Comparison of ENCODE assay signal across 31 cellular contexts in genomic region chr16:56204836-56205235, GRCh38. TPM values are rescaled to one million over a fixed set of nuclear protein-coding genes. Genes with fewer than 3 reads are reported as not detected.
"Had no signal": no experiment of that assay in that cellular context is flagged by ENCODE, and none has a peak within 500 bp of the region (broad histone marks: within the 10 kb centered on the region; RNA-seq: fewer than 3 reads in every experiment).

No MANE protein-coding gene starts in this region.

- H3K27me3 ChIP-seq: ascending aorta, breast epithelium, cardiac muscle cell, dorsolateral prefrontal cortex, esophagus muscularis mucosa, gastroesophageal sphincter, heart right ventricle had no signal

- H3K27ac ChIP-seq: ascending aorta, breast epithelium, cardiac muscle cell, coronary artery, esophagus muscularis mucosa, gastroesophageal sphincter, heart right ventricle had no signal

- H3K36me3 ChIP-seq: ascending aorta, breast epithelium, cardiac muscle cell, esophagus muscularis mucosa, gastroesophageal sphincter, heart right ventricle had no signal

- H3K4me1 ChIP-seq: ascending aorta, breast epithelium, gastroesophageal sphincter had no signal

- ATAC-seq: activated CD4-positive, alpha-beta T cell treated with anti-CD3 and anti-CD28 coated beads for 36 hours; activated CD8-positive, alpha-beta memory T cell treated with anti-CD3 and anti-CD28 coated beads, Interleukin-2, amount 10 ng/mL, durations not matched to agents 7 days and 5 days; activated CD8-positive, alpha-beta T cell treated with anti-CD3 and anti-CD28 coated beads, Interleukin-2, amount 10 ng/mL, durations not matched to agents 7 days and 5 days; activated naive CD4-positive, alpha-beta T cell treated with anti-CD3 and anti-CD28 coated beads, Interleukin-2, amount 50 U/mL, for 72 hours; gastroesophageal sphincter; heart right ventricle; T-helper 17 cell had no signal

- DNase-seq: activated CD4-positive, alpha-beta memory T cell treated with anti-CD3 and anti-CD28 coated beads for 36 hours; activated CD4-positive, alpha-beta T cell treated with anti-CD3 and anti-CD28 coated beads for 36 hours; activated CD4-positive, alpha-beta T cell treated with anti-CD3 and anti-CD28 coated beads, Interleukin-2, amount 10 ng/mL, durations not matched to agents 24 days and 14 days; activated CD4-positive, CD25-positive, alpha-beta regulatory T cell; activated CD4-positive, CD25-positive, alpha-beta regulatory T cell treated with anti-CD3 and anti-CD28 coated beads, Interleukin-2, amount 50 U/mL, for 72 hours; activated CD8-positive, alpha-beta memory T cell treated with anti-CD3 and anti-CD28 coated beads, Interleukin-2, amount 10 ng/mL, durations not matched to agents 7 days and 5 days; activated CD8-positive, alpha-beta memory T cell treated with anti-CD3 and anti-CD28 coated beads, Interleukin-2, amount 50 U/mL, for 4 hours; activated CD8-positive, alpha-beta T cell treated with anti-CD3 and anti-CD28 coated beads, Interleukin-2, amount 10 ng/mL, durations not matched to agents 7 days and 5 days; activated effector memory CD4-positive, alpha-beta T cell treated with anti-CD3 and anti-CD28 coated beads, Interleukin-2, amount 50 U/mL, for 16 hours; activated naive CD4-positive, alpha-beta T cell; activated naive CD4-positive, alpha-beta T cell treated with anti-CD3 and anti-CD28 coated beads, Interleukin-2, amount 10 ng/mL, durations not matched to agents 7 days and 5 days; activated naive CD8-positive, alpha-beta T cell treated with anti-CD3 and anti-CD28 coated beads, Interleukin-2, amount 10 ng/mL, durations not matched to agents 7 days and 5 days; activated T-cell treated with anti-CD3 and anti-CD28 coated beads, Interleukin-2, amount 50 U/mL, for 1 hour; activated T-cell treated with anti-CD3 and anti-CD28 coated beads, Interleukin-2, amount 50 U/mL, for 48 hours; central memory CD4-positive, alpha-beta T cell; dorsolateral prefrontal cortex; effector memory CD4-positive, alpha-beta T cell; endodermal cell; erythroblast; foreskin melanocyte; heart right ventricle; T-helper 1 cell; T-helper 17 cell had no signal

- H3K9me3 ChIP-seq: ascending aorta, breast epithelium, esophagus muscularis mucosa, gastroesophageal sphincter had no signal

- H3K4me3 ChIP-seq: ascending aorta, breast epithelium, cardiac muscle cell, coronary artery, dorsolateral prefrontal cortex, esophagus muscularis mucosa, gastroesophageal sphincter, heart right ventricle had no signal

RNA-seq across cellular contexts. Expression of gene GNAO1, which starts 13.5 kb away (rescaled TPM):
- total RNA-seq: glomerular endothelial cell had no signal
